14 cellular contexts compared by ENCODE assay signal in the genomic region with DNA sequence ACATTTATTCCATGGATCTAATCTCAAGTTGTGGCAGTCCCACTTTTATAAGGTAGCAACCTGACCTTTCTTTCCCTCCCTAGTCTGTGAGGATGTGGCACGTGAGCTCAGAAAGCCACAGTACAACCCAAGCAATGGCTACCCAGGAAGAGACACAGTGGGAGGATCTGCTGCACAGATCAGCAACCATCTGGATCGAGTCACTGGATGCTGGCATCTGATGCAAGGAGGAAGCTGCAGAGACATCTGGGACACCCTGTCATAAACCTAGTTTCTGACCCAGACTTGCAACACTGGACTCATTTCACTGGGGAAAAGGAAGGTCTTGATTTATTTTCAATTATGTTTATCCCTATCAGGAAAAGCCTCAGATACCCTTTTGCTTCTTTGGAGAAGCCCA.
DNase-seq lines count a peak whose midpoint lies in the region; ATAC-seq and TF ChIP-seq lines count a peak whose summit lies in the region.
"Had no signal": no experiment of that assay in that cellular context is flagged by ENCODE, and none has a peak within 500 bp of the region (broad histone marks: within the 10 kb centered on the region; RNA-seq: fewer than 3 reads in every experiment).

No MANE protein-coding gene starts in this region.

- H3K9me3 ChIP-seq in adrenal gland (replicated peaks in 1 of 3): no peaks in the 10 kb centered on the region
- H3K9me3 ChIP-seq in lower lobe of right lung: no peaks in the 10 kb centered on the region
- H3K9me3 ChIP-seq: thyroid gland had no signal

- H3K27ac ChIP-seq in adrenal gland (peak overlapping the region in 1 of 5 donors; percentile 38), lower lobe of right lung (no peak overlapping the region)
- H3K27ac ChIP-seq: thyroid gland had no signal

- H3K4me1 ChIP-seq in adrenal gland (replicated peaks in 1 of 2) (no peaks in the 10 kb centered on the region), lower lobe of right lung (no peaks in the 10 kb centered on the region)
- H3K4me1 ChIP-seq: thyroid gland had no signal

- H3K9me3 Mint-ChIP-seq in activated naive CD8-positive, alpha-beta T cell treated with anti-CD3 and anti-CD28 coated beads, Interleukin-2, amount 50 U/mL, for 24 hours: no peaks in the 10 kb centered on the region
- H3K9me3 Mint-ChIP-seq: activated naive CD8-positive, alpha-beta T cell treated with anti-CD3 and anti-CD28 coated beads for 36 hours had no signal

- 30 to 47% (median 38%) methylated on average over 2 of the region's 2 CpGs for WGBS in adrenal gland, 4 donors

- H3K27ac Mint-ChIP-seq in activated naive CD8-positive, alpha-beta T cell treated with anti-CD3 and anti-CD28 coated beads, Interleukin-2, amount 50 U/mL, for 24 hours: no peak overlapping the region
- H3K27ac Mint-ChIP-seq: activated naive CD8-positive, alpha-beta T cell treated with anti-CD3 and anti-CD28 coated beads for 36 hours had no signal

- intact Hi-C loops in left ventricle myocardium superior (cut with micrococcal nuclease): no loop called here
- intact Hi-C loops in cardiac septum (cut with DNase I): no loop called here
- intact Hi-C loops in adrenal gland (cut with DNase I): no loop called here
- intact Hi-C loops in lower lobe of right lung (cut with DNase I): no loop called here

- H3K4me3 ChIP-seq in adrenal gland: peak overlapping the region in 1 of 4 donors; percentile 12
- H3K4me3 ChIP-seq in lower lobe of right lung: no peak overlapping the region
- H3K4me3 ChIP-seq: thyroid gland had no signal

- H3K4me1 Mint-ChIP-seq in activated naive CD8-positive, alpha-beta T cell treated with anti-CD3 and anti-CD28 coated beads, Interleukin-2, amount 50 U/mL, for 24 hours: no peaks in the 10 kb centered on the region
- H3K4me1 Mint-ChIP-seq: activated naive CD8-positive, alpha-beta T cell treated with anti-CD3 and anti-CD28 coated beads for 36 hours had no signal

- no peaks in the 10 kb centered on the region for H3K36me3 Mint-ChIP-seq in activated naive CD8-positive, alpha-beta T cell treated with anti-CD3 and anti-CD28 coated beads, Interleukin-2, amount 50 U/mL, for 24 hours (ENCODE audit: low read depth)
- H3K36me3 Mint-ChIP-seq: activated naive CD8-positive, alpha-beta T cell treated with anti-CD3 and anti-CD28 coated beads for 36 hours had no signal

- no peaks in the 10 kb centered on the region for H3K36me3 ChIP-seq in adrenal gland (replicated peaks in 1 of 2)
- H3K36me3 ChIP-seq in lower lobe of right lung: no peaks in the 10 kb centered on the region
- H3K36me3 ChIP-seq: thyroid gland had no signal

- H3K4me3 Mint-ChIP-seq in activated naive CD8-positive, alpha-beta T cell treated with anti-CD3 and anti-CD28 coated beads, Interleukin-2, amount 50 U/mL, for 24 hours: no peak overlapping the region
- H3K4me3 Mint-ChIP-seq: activated naive CD8-positive, alpha-beta T cell treated with anti-CD3 and anti-CD28 coated beads for 36 hours had no signal

- TF ChIP-seq CTCF in adrenal gland (IDR thresholded peaks at IDR 0.05) (no peak), lower lobe of right lung (IDR thresholded peaks at IDR 0.05) (no peak)

- H3K27me3 Mint-ChIP-seq in activated naive CD8-positive, alpha-beta T cell treated with anti-CD3 and anti-CD28 coated beads, Interleukin-2, amount 50 U/mL, for 24 hours: no peaks in the 10 kb centered on the region

- H3K27me3 ChIP-seq in adrenal gland: no peaks in the 10 kb centered on the region
- H3K27me3 ChIP-seq in lower lobe of right lung (ENCODE audit: low read depth): no peaks in the 10 kb centered on the region
- H3K27me3 ChIP-seq: thyroid gland had no signal

- DNase-seq in left ventricle myocardium superior (no peak), cardiac septum (ENCODE audit: low spot score) (no peak), adrenal gland (peak in 4 of 7 donors; percentile 4 to 51 (median 23)), lower lobe of right lung (no peak), HUDEP-2 (lab: John Stamatoyannopoulos, UW; ENCODE audit: unreplicated experiment in 76 of 76) (no peak), 8988T (no peak)
- DNase-seq in activated naive CD8-positive, alpha-beta T cell treated with anti-CD3 and anti-CD28 coated beads, Interleukin-2, amount 50 U/mL, for 24 hours: no peak
- no peak for DNase-seq in effector CD4-positive, alpha-beta T cell
- DNase-seq: activated CD8-positive, alpha-beta memory T cell treated with anti-CD3 and anti-CD28 coated beads, Interleukin-2, amount 50 U/mL, for 4 hours; activated naive CD8-positive, alpha-beta T cell treated with anti-CD3 and anti-CD28 coated beads for 36 hours; DMS79 treated with DMSO at 0.1 percent for 48 hours; Karpas-422; NCI-H2227 treated with DMSO at 0.1 percent for 48 hours; thyroid gland had no signal

- peak; percentile 28 for ATAC-seq in left ventricle myocardium superior
- ATAC-seq in lower lobe of right lung: peak; percentile 15 to 40
- ATAC-seq in activated naive CD8-positive, alpha-beta T cell treated with anti-CD3 and anti-CD28 coated beads, Interleukin-2, amount 50 U/mL, for 24 hours: no peak

- TF ChIP-seq POLR2A in adrenal gland (IDR thresholded peaks at IDR 0.05): no peak

Comparison
In these comparisons a context has a peak if more than half of its experiments do, and no peak if none do; other contexts are left out.
1. DNase-seq: peak in adrenal gland (4 of 7); none in left ventricle myocardium superior (single experiment), cardiac septum (single experiment), lower lobe of right lung (single experiment), HUDEP-2 (0 of 76), 8988T (single experiment), activated naive CD8-positive, alpha-beta T cell treated with anti-CD3 and anti-CD28 coated beads, Interleukin-2, amount 50 U/mL, for 24 hours (single experiment) and effector CD4-positive, alpha-beta T cell (single experiment).